Comparison of ENCODE assay signal across 10 cellular contexts in the genomic region with DNA sequence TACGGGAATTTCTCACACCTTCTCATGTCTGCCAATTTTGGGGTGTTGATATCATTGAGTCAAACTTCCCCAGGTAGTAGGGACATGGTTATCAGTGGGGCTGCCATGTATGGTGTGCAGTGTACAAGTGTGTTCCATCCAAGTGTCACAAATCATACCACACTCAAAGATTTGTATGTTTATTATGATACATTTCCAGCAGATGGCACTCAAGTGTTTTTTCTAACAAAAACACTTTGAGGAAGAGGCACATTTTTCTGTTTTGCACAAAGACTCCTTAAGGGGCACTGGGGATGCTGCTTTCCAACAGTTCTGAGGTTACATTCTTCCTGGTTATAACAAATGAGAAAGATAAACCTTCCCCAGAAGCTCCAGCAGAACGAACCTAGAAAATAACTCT.
DNase-seq lines count a peak whose midpoint lies in the region; ATAC-seq and TF ChIP-seq lines count a peak whose summit lies in the region.
"Had no signal": no experiment of that assay in that cellular context is flagged by ENCODE, and none has a peak within 500 bp of the region (broad histone marks: within the 10 kb centered on the region; RNA-seq: fewer than 3 reads in every experiment).

No MANE protein-coding gene starts in this region.

- POLR2A ChIA-PET in OCI-LY7 (lab: Charles Lee): no interaction called here

- TF ChIP-seq CTCF in OCI-LY7 (conservative IDR thresholded peaks at IDR 0.05; ENCODE audit: low read length): peak; percentile 62
- TF ChIP-seq CTCF in foreskin keratinocyte (conservative IDR thresholded peaks at IDR 0.05): peak; percentile 38
- TF ChIP-seq CTCF in brain microvascular endothelial cell (IDR thresholded peaks at IDR 0.05; ENCODE audit: low read depth, low read length, missing control alignments): no peak

- H2AFZ ChIP-seq in OCI-LY7 (ENCODE audit: low read length): no peak overlapping the region

- H3K27me3 ChIP-seq in foreskin keratinocyte (no peaks in the 10 kb centered on the region), brain microvascular endothelial cell (replicated peaks) (no peaks in the 10 kb centered on the region)

- CTCF ChIA-PET in OCI-LY7 (lab: Charles Lee; ENCODE audit: unreplicated experiment): no interaction called here

- H3K4me1 ChIP-seq in OCI-LY7 (ENCODE audit: insufficient read depth, low read length, poor library complexity, severe bottlenecking) (no peaks in the 10 kb centered on the region), foreskin keratinocyte (no peaks in the 10 kb centered on the region)

- no peaks in the 10 kb centered on the region for H4K20me1 ChIP-seq in OCI-LY7 (ENCODE audit: insufficient read depth, low read length)

- H3K36me3 ChIP-seq in OCI-LY7 (ENCODE audit: insufficient read depth, low read length): no peaks in the 10 kb centered on the region
- no peaks in the 10 kb centered on the region for H3K36me3 ChIP-seq in brain microvascular endothelial cell (replicated peaks)

- DNase-seq in DMS114 treated with DMSO at 0.1 percent for 48 hours (lab: John Stamatoyannopoulos, UW; ENCODE audit: unreplicated experiment) (peak; percentile 29), OCI-LY7 (ENCODE audit: low spot score) (peak; percentile 13), foreskin keratinocyte (peak; percentile 1 to 2), brain microvascular endothelial cell (no peak), NOMO-1 treated with dmso at 0.1 percent for 144 hours (lab: John Stamatoyannopoulos, UW; ENCODE audit: unreplicated experiment) (no peak), NCI-H1092 (lab: John Stamatoyannopoulos, UW) (no peak)
- DNase-seq: activated T-cell treated with anti-CD3 and anti-CD28 coated beads, Interleukin-2, amount 50 U/mL, for 4 hours had no signal

- no peaks in the 10 kb centered on the region for H3K9me2 ChIP-seq in OCI-LY7 (ENCODE audit: insufficient read depth, low read length)

- ATAC-seq in GM19351 (IDR thresholded peaks at IDR 0.05; ENCODE audit: unreplicated experiment): peak; percentile 71
- no peak for ATAC-seq in foreskin keratinocyte
- ATAC-seq in HG02798 (IDR thresholded peaks at IDR 0.05; ENCODE audit: poor library complexity, unreplicated experiment): no peak
- ATAC-seq: activated T-cell treated with anti-CD3 and anti-CD28 coated beads, Interleukin-2, amount 50 U/mL, for 4 hours had no signal

- H3K4me3 ChIP-seq in OCI-LY7 (ENCODE audit: low read depth, low read length, poor library complexity, severe bottlenecking) (no peak overlapping the region), brain microvascular endothelial cell (ENCODE audit: low read depth, low read length) (no peak overlapping the region)
- H3K4me3 ChIP-seq: smooth muscle cell had no signal

- H3K27ac ChIP-seq in OCI-LY7 (ENCODE audit: low read depth, low read length, poor library complexity, severe bottlenecking) (no peak overlapping the region), foreskin keratinocyte (no peak overlapping the region), brain microvascular endothelial cell (no peak overlapping the region)

- H3K79me2 ChIP-seq in OCI-LY7 (ENCODE audit: insufficient read depth, low read depth, low read length): no peaks in the 10 kb centered on the region

- H3K9me3 ChIP-seq in OCI-LY7 (ENCODE audit: low read length): no peaks in the 10 kb centered on the region

- intact Hi-C loops in OCI-LY7 (cut with micrococcal nuclease; ENCODE audit: unreplicated experiment): no loop called here

- in situ Hi-C loops in brain microvascular endothelial cell (cut with HindIII; ENCODE audit: low pct_ligation_motif_present, low sequenced_read_pairs): no loop called here

- no peak overlapping the region for H3K4me2 ChIP-seq in OCI-LY7 (ENCODE audit: low read length)
- H3K4me2 ChIP-seq: smooth muscle cell had no signal

- BruUV-seq in OCI-LY7 (replicated peaks; lab: Mats Ljungman, UMichigan): no TSS peak

Comparison
In these comparisons a context has a peak if more than half of its experiments do, and no peak if none do; other contexts are left out.
1. DNase-seq: peak in DMS114 treated with DMSO at 0.1 percent for 48 hours (single experiment), OCI-LY7 (single experiment) and foreskin keratinocyte (2 of 2); none in brain microvascular endothelial cell (single experiment), NOMO-1 treated with dmso at 0.1 percent for 144 hours (single experiment) and NCI-H1092 (single experiment).